In genomic region chr16:88570691-88571092, GRCh38 we compare ENCODE assay signal across 8 cellular contexts. TPM values are rescaled to one million over a fixed set of nuclear protein-coding genes. Genes with fewer than 3 reads are reported as not detected.
DNase-seq lines count a peak whose midpoint lies in the region; ATAC-seq and TF ChIP-seq lines count a peak whose summit lies in the region.

No MANE protein-coding gene starts in this region.

- no peak for TF ChIP-seq CTCF in thoracic aorta (IDR thresholded peaks at IDR 0.05)

- H3K27me3 Mint-ChIP-seq in T-cell, result no peaks in the 10 kb centered on the region
- no peaks in the 10 kb centered on the region for H3K27me3 Mint-ChIP-seq in central memory CD8-positive, alpha-beta T cell

- DNase-seq in G401 (ENCODE audit: low spot score) (peak; percentile 1), T-cell (peak in 28 of 34 experiments; percentile 3 to 48 (median 30)), thoracic aorta (ENCODE audit: low spot score) (no peak), DMS79 (lab: John Stamatoyannopoulos, UW) (no peak), NCI-H345 (lab: John Stamatoyannopoulos, UW) (no peak)
- peak; percentile 32 to 41 for DNase-seq in central memory CD8-positive, alpha-beta T cell (ENCODE audit: low spot score in 2 of 2)

- peaks cover 29 to 40% (median 39%) of the 10 kb centered on the region in 3 donors for H3K4me1 Mint-ChIP-seq in T-cell
- peaks cover 15% of the 10 kb centered on the region for H3K4me1 Mint-ChIP-seq in central memory CD8-positive, alpha-beta T cell

- H3K36me3 Mint-ChIP-seq in T-cell, result peaks cover 4% of the 10 kb centered on the region
- peaks cover 35% of the 10 kb centered on the region for H3K36me3 Mint-ChIP-seq in central memory CD8-positive, alpha-beta T cell (ENCODE audit: insufficient read depth)

- no peaks in the 10 kb centered on the region for H3K9me3 Mint-ChIP-seq in T-cell
- H3K9me3 Mint-ChIP-seq in central memory CD8-positive, alpha-beta T cell, result no peaks in the 10 kb centered on the region

- H3K27me3 ChIP-seq in thoracic aorta (replicated peaks; ENCODE audit: insufficient read depth), result no peaks in the 10 kb centered on the region

- H3K4me3 ChIP-seq in mesodermal cell (ENCODE audit: extremely low read depth, insufficient read depth, low read length, poor library complexity, severe bottlenecking) (peak overlapping the region; percentile 69), thoracic aorta (peak overlapping the region; percentile 77)

- no peak overlapping the region for H3K27ac ChIP-seq in mesodermal cell (ENCODE audit: low read depth, low read length, severe bottlenecking)
- H3K27ac ChIP-seq in thoracic aorta, result peak overlapping the region; percentile 61 to 76

- 0% methylated on average over 30 of the region's 35 CpGs for WGBS in mesodermal cell (ENCODE audit: insufficient coverage in 2 of 2), 2 experiments

- H3K9me3 ChIP-seq in mesodermal cell (ENCODE audit: control insufficient read depth, low read length) (no peaks in the 10 kb centered on the region), thoracic aorta (no peaks in the 10 kb centered on the region)

- H3K4me1 ChIP-seq in mesodermal cell (ENCODE audit: control insufficient read depth, insufficient read depth, low read length, poor library complexity, severe bottlenecking) (peaks cover 23% of the 10 kb centered on the region), thoracic aorta (ENCODE audit: control insufficient read depth in 1 of 2, low read depth in 2 of 2) (peaks cover 15 to 23% of the 10 kb centered on the region in 2 donors)

- peak overlapping the region; percentile 66 to 76 for H3K27ac Mint-ChIP-seq in T-cell
- H3K27ac Mint-ChIP-seq in central memory CD8-positive, alpha-beta T cell (ENCODE audit: low read depth), result peak overlapping the region; percentile 74

- H3K36me3 ChIP-seq in mesodermal cell (ENCODE audit: control insufficient read depth, insufficient read depth, low read length) (peaks cover 34% of the 10 kb centered on the region), thoracic aorta (no peaks in the 10 kb centered on the region)

- POLR2A ChIA-PET in T-cell (lab: Charles Lee), result interaction anchor here in 1 of 2 donors (1.8 kb wide), 1 partner anchor 49 kb away, joined by 12 read pairs; no protein-coding TSS in a partner anchor

- in situ Hi-C loops in G401 (cut with HindIII; ENCODE audit: low sequenced_read_pairs), result no loop called here

- H3K4me3 Mint-ChIP-seq in T-cell, result peak overlapping the region; percentile 80 to 84 (median 82)
- peak overlapping the region; percentile 85 for H3K4me3 Mint-ChIP-seq in central memory CD8-positive, alpha-beta T cell

- CTCF ChIA-PET in T-cell (lab: Charles Lee), result interaction anchor here (0.5 to 1.7 kb wide), 7 partner anchors 12 to 696 kb away, joined by 3 to 10 read pairs (median 4); partner anchors contain the start of gene ZNF778 (in 1 of the 2)

- ATAC-seq in HG02885 (IDR thresholded peaks at IDR 0.05; ENCODE audit: poor library complexity, unreplicated experiment) (peak; percentile 30), T-cell (replicated peaks in 1 of 4) (peak; percentile 39 to 63 (median 52)), thoracic aorta (ENCODE audit: insufficient number of reproducible peaks, low FRiP score, low read depth) (no peak)
- peak; percentile 59 for ATAC-seq in central memory CD8-positive, alpha-beta T cell (replicated peaks; ENCODE audit: extremely low read depth, poor library complexity, severe bottlenecking)

RNA-seq across cellular contexts. Expression of gene ZC3H18, which starts 0.5 kb away (rescaled TPM):
- total RNA-seq in G401 (2014; rRNA removed; shearing (Covaris generic)), result 25.8 and 48.9 TPM in 2 replicates
- total RNA-seq in T-cell (100 to 1,000 TPM in 2 of 5 donors, 10 to 100 TPM in 3; 87.0 to 111 (median 91.5) TPM), thoracic aorta (10 to 100 TPM; 21.8 to 30.3 TPM)
- polyA plus RNA-seq in mesodermal cell (2013, experiment 1 of 2), result 51.6 TPM
- 42.9 TPM for polyA plus RNA-seq in mesodermal cell (2013, experiment 2 of 2)

Comparison
In these comparisons a context has a peak if more than half of its experiments do, and no peak if none do; other contexts are left out.
1. DNase-seq: peak in G401 (single experiment), T-cell (28 of 34) and central memory CD8-positive, alpha-beta T cell (2 of 2); none in thoracic aorta (single experiment), DMS79 (single experiment) and NCI-H345 (single experiment).